ENCODE assay signal across 8 cellular contexts in the genomic region with DNA sequence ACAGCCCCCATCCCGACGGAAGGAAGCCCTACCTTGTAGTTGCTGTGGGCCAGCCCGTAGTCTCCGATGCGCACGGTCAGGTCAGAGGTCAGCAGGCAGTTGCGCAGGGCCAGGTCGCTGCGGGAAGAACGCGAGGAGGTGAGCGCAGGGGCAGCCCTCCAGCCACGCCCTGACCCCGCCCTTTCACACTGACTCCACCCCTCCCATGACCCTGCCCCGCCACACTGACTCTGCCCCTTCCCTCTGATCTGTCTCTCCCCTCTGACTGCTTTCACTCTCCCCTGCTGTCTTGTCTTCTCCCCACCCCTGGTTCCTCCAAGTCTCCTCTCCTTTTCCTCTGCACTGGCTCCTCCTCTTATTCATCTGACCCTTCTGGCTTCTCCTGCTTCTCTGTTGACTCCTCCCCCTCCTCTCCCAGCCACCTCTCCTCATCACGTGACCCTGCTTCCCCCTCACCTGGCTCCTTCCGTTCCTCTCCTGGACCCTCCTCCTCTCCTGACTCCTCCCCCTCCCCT. TPM values are rescaled to one million over a fixed set of nuclear protein-coding genes. Genes with fewer than 3 reads are reported as not detected.
DNase-seq lines count a peak whose midpoint lies in the region; ATAC-seq, FAIRE-seq and TF ChIP-seq lines count a peak whose summit lies in the region.

No MANE protein-coding gene starts in this region.

- POLR2A ChIA-PET in CD4-positive, alpha-beta memory T cell (lab: Charles Lee; ENCODE audit: partially characterized antibody), result interaction anchor here (1.1 to 1.5 kb wide), 3 partner anchors 8 to 21 kb away, joined by 3 to 10 read pairs (median 4); no protein-coding TSS in a partner anchor

- CTCF ChIA-PET in CD4-positive, alpha-beta memory T cell (lab: Charles Lee; ENCODE audit: partially characterized antibody), result interaction anchor here (1.2 to 1.7 kb wide), 3 partner anchors 11 to 88 kb away, joined by 3 to 10 read pairs (median 5); no protein-coding TSS in a partner anchor

- no peak overlapping the region for H3K4me2 ChIP-seq in astrocyte (ENCODE audit: low read length)

- peaks cover 13% of the 10 kb centered on the region for H3K4me1 ChIP-seq in CD4-positive, alpha-beta memory T cell (ENCODE audit: insufficient read depth, low read length)
- no peaks in the 10 kb centered on the region for H3K4me1 ChIP-seq in RWPE2 (ENCODE audit: insufficient read depth, poor library complexity, severe bottlenecking)
- no peaks in the 10 kb centered on the region for H3K4me1 ChIP-seq in astrocyte (ENCODE audit: insufficient read depth, low read length)
- peaks cover 0 to 8% of the 10 kb centered on the region in 2 donors for H3K4me1 ChIP-seq in lung (ENCODE audit: control insufficient read depth in 2 of 2, insufficient read depth in 2 of 2, low read length in 2 of 2)

- H3K27ac ChIP-seq in CD4-positive, alpha-beta memory T cell (ENCODE audit: low read depth, low read length), result no peak overlapping the region
- peak overlapping the region; percentile 57 for H3K27ac ChIP-seq in RWPE2 (ENCODE audit: poor library complexity, severe bottlenecking)
- H3K27ac ChIP-seq in astrocyte (ENCODE audit: low read depth, low read length), result no peak overlapping the region
- peak overlapping the region in 1 of 2 donors; percentile 21 for H3K27ac ChIP-seq in lung (ENCODE audit: low read depth in 1 of 2, low read length in 1 of 2)

- peaks cover 4 to 10% of the 10 kb centered on the region in 2 donors for H3K27me3 Mint-ChIP-seq in CD4-positive, alpha-beta memory T cell
- H3K27me3 Mint-ChIP-seq in astrocyte (ENCODE audit: low read depth, unreplicated experiment), result peaks cover 17% of the 10 kb centered on the region

- peak overlapping the region; percentile 22 to 82 (median 76) for H3K4me3 Mint-ChIP-seq in CD4-positive, alpha-beta memory T cell
- peak overlapping the region; percentile 76 for H3K4me3 Mint-ChIP-seq in astrocyte (ENCODE audit: unreplicated experiment)

- H3K9ac ChIP-seq in astrocyte (ENCODE audit: low read length), result no peak overlapping the region

- WGBS in lung, 2 donors, result 0 to 3% methylated on average over 15 to 17 of the region's 17 CpGs

- in situ Hi-C loops in KBM-7 (cut with MboI; ENCODE audit: low pct_unique_long_range_greater_than_20kb, low sequenced_read_pairs), result no loop called here

- H3K9me3 Mint-ChIP-seq in CD4-positive, alpha-beta memory T cell, result peaks cover 0 to 3% (median 0%) of the 10 kb centered on the region in 8 donors
- no peaks in the 10 kb centered on the region for H3K9me3 Mint-ChIP-seq in astrocyte (ENCODE audit: unreplicated experiment)

- H2AFZ ChIP-seq in astrocyte (ENCODE audit: low read depth, low read length), result no peak overlapping the region

- intact Hi-C loops in CD4-positive, alpha-beta memory T cell (cut with micrococcal nuclease), result no loop called here

- H3K36me3 Mint-ChIP-seq in CD4-positive, alpha-beta memory T cell, result peaks cover 0 to 2% of the 10 kb centered on the region in 2 donors
- peaks cover 4% of the 10 kb centered on the region for H3K36me3 Mint-ChIP-seq in astrocyte (ENCODE audit: low read depth, unreplicated experiment)

- peaks cover 5 to 28% (median 14%) of the 10 kb centered on the region in 4 donors for H3K4me1 Mint-ChIP-seq in CD4-positive, alpha-beta memory T cell
- H3K4me1 Mint-ChIP-seq in astrocyte (ENCODE audit: low read depth, unreplicated experiment), result no peaks in the 10 kb centered on the region

- no peaks in the 10 kb centered on the region for H4K20me1 ChIP-seq in astrocyte (ENCODE audit: insufficient read depth, low read length)

- DNase-seq in CD4-positive, alpha-beta memory T cell, result peak; percentile 51 to 75 (median 69)
- DNase-seq in KBM-7 (peak; percentile 95), RWPE2 (ENCODE audit: low spot score) (peak; percentile 97), astrocyte (ENCODE audit: low read depth) (no peak), lung (ENCODE audit: low spot score) (peak; percentile 76), NCI-H1694 treated with DMSO at 0.1 percent for 48 hours (lab: John Stamatoyannopoulos, UW) (no peak)

- TF ChIP-seq CTCF in RWPE2 (IDR thresholded peaks at IDR 0.05; ENCODE audit: poor library complexity, severe bottlenecking), result no peak
- no peak for TF ChIP-seq CTCF in astrocyte (IDR thresholded peaks at IDR 0.05; ENCODE audit: insufficient read depth, low read depth, low read length)
- no peak for TF ChIP-seq CTCF in lung (IDR thresholded peaks at IDR 0.05; ENCODE audit: control extremely low read depth, extremely low read depth)

- no peaks in the 10 kb centered on the region for H3K27me3 ChIP-seq in CD4-positive, alpha-beta memory T cell (ENCODE audit: insufficient read depth, low read length)
- H3K27me3 ChIP-seq in RWPE2 (ENCODE audit: insufficient read depth, poor library complexity, severe bottlenecking), result no peaks in the 10 kb centered on the region
- H3K27me3 ChIP-seq in astrocyte (ENCODE audit: insufficient read depth, low read length), result peaks cover 12% of the 10 kb centered on the region
- no peaks in the 10 kb centered on the region for H3K27me3 ChIP-seq in lung (ENCODE audit: control insufficient read depth, insufficient read depth)

- H3K27ac Mint-ChIP-seq in CD4-positive, alpha-beta memory T cell, result peak overlapping the region in 6 of 7 donors; percentile 48 to 87 (median 78)
- no peak overlapping the region for H3K27ac Mint-ChIP-seq in astrocyte (ENCODE audit: unreplicated experiment)

- H3K9me3 ChIP-seq in CD4-positive, alpha-beta memory T cell (ENCODE audit: control insufficient read depth in 1 of 2, low read length in 2 of 2), result no peaks in the 10 kb centered on the region
- H3K9me3 ChIP-seq in RWPE2 (ENCODE audit: severe bottlenecking), result no peaks in the 10 kb centered on the region
- no peaks in the 10 kb centered on the region for H3K9me3 ChIP-seq in astrocyte (ENCODE audit: insufficient read depth, low read depth, low read length)
- H3K9me3 ChIP-seq in lung (ENCODE audit: control insufficient read depth in 2 of 2, insufficient read depth in 1 of 2, low read length in 1 of 2), result peaks cover 0 to 6% of the 10 kb centered on the region in 2 donors

- no peaks in the 10 kb centered on the region for H3K79me2 ChIP-seq in astrocyte (ENCODE audit: insufficient read depth, low read length)

- ATAC-seq in RWPE2 (ENCODE audit: low read depth) (peak; percentile 68), lung (ENCODE audit: insufficient read depth, low FRiP score) (peak; percentile 37), GM21423 (IDR thresholded peaks at IDR 0.05; ENCODE audit: unreplicated experiment) (no peak), HG02981 (IDR thresholded peaks at IDR 0.05; ENCODE audit: unreplicated experiment) (no peak)

- no peak overlapping the region for H3K4me3 ChIP-seq in CD4-positive, alpha-beta memory T cell (ENCODE audit: low read length in 2 of 2)
- peak overlapping the region; percentile 52 for H3K4me3 ChIP-seq in RWPE2 (ENCODE audit: severe bottlenecking)
- H3K4me3 ChIP-seq in astrocyte (ENCODE audit: insufficient read depth, low read depth, low read length), result no peak overlapping the region
- H3K4me3 ChIP-seq in lung, result peak overlapping the region; percentile 38

- H3K36me3 ChIP-seq in CD4-positive, alpha-beta memory T cell (ENCODE audit: insufficient read depth, low read length), result no peaks in the 10 kb centered on the region
- H3K36me3 ChIP-seq in RWPE2 (ENCODE audit: low read depth) (no peaks in the 10 kb centered on the region), astrocyte (ENCODE audit: insufficient read depth, low read length) (no peaks in the 10 kb centered on the region), lung (ENCODE audit: control insufficient read depth in 2 of 2, insufficient read depth in 2 of 2, low read length in 2 of 2) (no peaks in the 10 kb centered on the region)

- no peak for FAIRE-seq in astrocyte (lab: Jason Lieb, UNC)

RNA-seq across cellular contexts. Expression of a gene that starts 10.1 kb away (rescaled TPM):
- 10 to 100 TPM; 18.5 to 20.6 TPM for total RNA-seq in CD4-positive, alpha-beta memory T cell
- under 1 TPM in 1 of 2 donors, not detected in 1; 0.17 TPM for polyA plus RNA-seq in CD4-positive, alpha-beta memory T cell
- 6.2 TPM in 2 replicates for total RNA-seq in astrocyte
- total RNA-seq in lung, result 10 to 100 TPM in 1 of 2 donors, 1 to 10 TPM in 1; 3.1 to 10.7 TPM
- 1 to 10 TPM; 1.9 to 6.5 TPM for polyA plus RNA-seq in lung

RNA-seq across cellular contexts. Expression of a gene that starts 32.3 kb away (rescaled TPM):
- total RNA-seq in CD4-positive, alpha-beta memory T cell, result 10 to 100 TPM; 74.9 to 89.0 TPM
- 10 to 100 TPM; 30.1 to 31.3 TPM for polyA plus RNA-seq in CD4-positive, alpha-beta memory T cell
- total RNA-seq in astrocyte (62.4 and 67.1 TPM in 2 replicates), lung (10 to 100 TPM; 45.3 to 72.5 TPM)
- 10 to 100 TPM; 44.1 to 53.1 TPM for polyA plus RNA-seq in lung

RNA-seq across cellular contexts. Expression of a gene that starts 46.1 kb away (rescaled TPM):
- total RNA-seq in CD4-positive, alpha-beta memory T cell, result 1 to 10 TPM; 2.5 to 3.6 TPM
- under 1 TPM; 0.18 to 0.22 TPM for polyA plus RNA-seq in CD4-positive, alpha-beta memory T cell
- 1.4 TPM in 2 replicates for total RNA-seq in astrocyte
- total RNA-seq in lung, result under 1 TPM; 0.82 to 0.83 TPM
- polyA plus RNA-seq in lung, result under 1 TPM; 0.21 to 0.35 TPM

RNA-seq across cellular contexts. Expression of a gene that starts 50.5 kb away (rescaled TPM):
- total RNA-seq in CD4-positive, alpha-beta memory T cell, result not detected
- under 1 TPM in 1 of 2 donors, not detected in 1; 0.13 TPM for polyA plus RNA-seq in CD4-positive, alpha-beta memory T cell
- total RNA-seq in astrocyte (0.31 TPM in 1 of 2 replicates, not detected in the other), lung (10 to 100 TPM in 1 of 2 donors, 1 to 10 TPM in 1; 1.2 to 10.5 TPM)
- 10 to 100 TPM; 10.9 to 22.9 TPM for polyA plus RNA-seq in lung

RNA-seq across cellular contexts. Expression of a gene that starts 55.7 kb away (rescaled TPM):
- total RNA-seq in CD4-positive, alpha-beta memory T cell, result 10 to 100 TPM; 36.2 to 39.0 TPM
- polyA plus RNA-seq in CD4-positive, alpha-beta memory T cell, result 10 to 100 TPM; 44.4 to 52.8 TPM
- total RNA-seq in astrocyte (35.6 and 41.4 TPM in 2 replicates), lung (10 to 100 TPM; 14.6 to 38.1 TPM)
- 10 to 100 TPM in 1 of 2 donors, 1 to 10 TPM in 1; 8.9 to 29.2 TPM for polyA plus RNA-seq in lung

Comparison
In these comparisons a context has a peak if more than half of its experiments do, and no peak if none do; other contexts are left out.
1. DNase-seq: peak in CD4-positive, alpha-beta memory T cell (5 of 5), KBM-7 (single experiment), RWPE2 (single experiment) and lung (single experiment); none in astrocyte (single experiment) and NCI-H1694 treated with DMSO at 0.1 percent for 48 hours (single experiment).
2. H3K4me3 ChIP-seq: peak in RWPE2 (single experiment) and lung (single experiment); none in CD4-positive, alpha-beta memory T cell (0 of 2) and astrocyte (single experiment).
3. ATAC-seq: peak in RWPE2 (single experiment) and lung (single experiment); none in GM21423 (single experiment) and HG02981 (single experiment).